ENCODE assay signal across 23 cellular contexts in genomic region chr13:102643656-102644055, GRCh38. TPM values are rescaled to one million over a fixed set of nuclear protein-coding genes. Genes with fewer than 3 reads are reported as not detected.
"Had no signal": no experiment of that assay in that cellular context is flagged by ENCODE, and none has a peak within 500 bp of the region (broad histone marks: within the 10 kb centered on the region; RNA-seq: fewer than 3 reads in every experiment).

No MANE protein-coding gene starts in this region.

- H3K4me3 ChIP-seq: esophagus muscularis mucosa, lung, mucosa of descending colon, psoas muscle, right lobe of liver, spleen had no signal

- H3K4me1 Mint-ChIP-seq: activated B cell treated with CpG ODN at 0.5 μM for 24 hours; stimulated activated naive B cell treated with anti-CD40 and anti-IgM and Interleukin-4, amounts not matched to agents 10 μg/mL and 1 μg/mL and 100 μg/mL, for 72 hours had no signal

- H3K27me3 ChIP-seq: esophagus muscularis mucosa, right lobe of liver, spleen had no signal

- H3K4me3 Mint-ChIP-seq: activated B cell treated with CpG ODN at 0.5 μM for 24 hours; immature natural killer cell; naive thymus-derived CD8-positive, alpha-beta T cell; stimulated activated naive B cell treated with anti-CD40 and anti-IgM and Interleukin-4, amounts not matched to agents 10 μg/mL and 1 μg/mL and 100 μg/mL, for 72 hours had no signal

- H3K27me3 Mint-ChIP-seq: activated B cell treated with CpG ODN at 0.5 μM for 24 hours; naive thymus-derived CD8-positive, alpha-beta T cell; stimulated activated naive B cell treated with anti-CD40 and anti-IgM and Interleukin-4, amounts not matched to agents 10 μg/mL and 1 μg/mL and 100 μg/mL, for 72 hours had no signal

- ATAC-seq: left colon; mucosa of descending colon; naive thymus-derived CD8-positive, alpha-beta T cell; psoas muscle; right lobe of liver; stimulated activated naive B cell treated with anti-CD40 and anti-IgM and Interleukin-4, amounts not matched to agents 10 μg/mL and 1 μg/mL and 100 μg/mL, for 72 hours had no signal

- FAIRE-seq: colon had no signal

- H3K27ac Mint-ChIP-seq: activated B cell treated with CpG ODN at 0.5 μM for 24 hours; stimulated activated naive B cell treated with anti-CD40 and anti-IgM and Interleukin-4, amounts not matched to agents 10 μg/mL and 1 μg/mL and 100 μg/mL, for 72 hours had no signal

- H3K27ac ChIP-seq: esophagus muscularis mucosa, right lobe of liver, spleen had no signal

- H3K9me3 Mint-ChIP-seq: activated B cell treated with CpG ODN at 0.5 μM for 24 hours; immature natural killer cell; naive thymus-derived CD8-positive, alpha-beta T cell; stimulated activated naive B cell treated with anti-CD40 and anti-IgM and Interleukin-4, amounts not matched to agents 10 μg/mL and 1 μg/mL and 100 μg/mL, for 72 hours had no signal

- DNase-seq: activated B cell treated with CpG ODN at 0.5 μM for 24 hours; activated CD4-positive, alpha-beta T cell treated with anti-CD3 and anti-CD28 coated beads, Interleukin-2, amount 50 U/mL, for 4 hours; activated CD8-positive, alpha-beta memory T cell treated with anti-CD3 and anti-CD28 coated beads, Interleukin-2, amount 50 U/mL, for 48 hours; activated effector memory CD4-positive, alpha-beta T cell treated with Interleukin-2 at 50 U/mL for 16 hours; amniotic stem cell; glutamatergic neuron; immature natural killer cell; left colon; mucosa of descending colon; naive thymus-derived CD8-positive, alpha-beta T cell; nucleus accumbens; psoas muscle; right lobe of liver; spleen; stimulated activated CD4-positive, alpha-beta T cell treated with anti-CD3 and anti-CD28 coated beads, Interleukin-1b, Interleukin-23, amount 100 ng/mL, for 48 hours; stimulated activated naive B cell treated with anti-CD40 and anti-IgM and Interleukin-4, amounts not matched to agents 10 μg/mL and 1 μg/mL and 100 μg/mL, for 72 hours; T-helper 1 cell; trophoblast cell had no signal

- H3K9me3 ChIP-seq: esophagus muscularis mucosa, mucosa of descending colon, psoas muscle, right lobe of liver, spleen had no signal

RNA-seq across cellular contexts. Expression of gene METTL21C, which starts 51.2 kb away (rescaled TPM):
- total RNA-seq: activated B cell treated with CpG ODN at 0.5 μM for 24 hours; esophagus muscularis mucosa; fibroblast of villous mesenchyme; left colon; lung; mucosa of descending colon; naive thymus-derived CD8-positive, alpha-beta T cell; right lobe of liver; SK-MEL-5; spleen had no signal
- polyA plus RNA-seq: immature natural killer cell, lung, spleen had no signal
